Comparison of ENCODE assay signal across 1 cellular context in genomic region chr6:26270121-26270861, GRCh38.
TF ChIP-seq lines count a peak whose summit lies in the region.

No MANE protein-coding gene starts in this region.

TF ChIP-seq in H1, 55 proteins besides CTCF, POLR2A, EP300 and RAD21 (continued from another document):
- TF ChIP-seq CHD1 (IDR thresholded peaks at IDR 0.05; ENCODE audit: low read depth, low read length) (peak; percentile 75), POLR2AphosphoS5 (IDR thresholded peaks at IDR 0.05; ENCODE audit: low read depth, low read length) (peak; percentile 80), CHD7 (IDR thresholded peaks at IDR 0.05; ENCODE audit: insufficient replicate concordance, low read length) (no peak)
